ENCODE assay signal across 1 cellular context in the genomic region with DNA sequence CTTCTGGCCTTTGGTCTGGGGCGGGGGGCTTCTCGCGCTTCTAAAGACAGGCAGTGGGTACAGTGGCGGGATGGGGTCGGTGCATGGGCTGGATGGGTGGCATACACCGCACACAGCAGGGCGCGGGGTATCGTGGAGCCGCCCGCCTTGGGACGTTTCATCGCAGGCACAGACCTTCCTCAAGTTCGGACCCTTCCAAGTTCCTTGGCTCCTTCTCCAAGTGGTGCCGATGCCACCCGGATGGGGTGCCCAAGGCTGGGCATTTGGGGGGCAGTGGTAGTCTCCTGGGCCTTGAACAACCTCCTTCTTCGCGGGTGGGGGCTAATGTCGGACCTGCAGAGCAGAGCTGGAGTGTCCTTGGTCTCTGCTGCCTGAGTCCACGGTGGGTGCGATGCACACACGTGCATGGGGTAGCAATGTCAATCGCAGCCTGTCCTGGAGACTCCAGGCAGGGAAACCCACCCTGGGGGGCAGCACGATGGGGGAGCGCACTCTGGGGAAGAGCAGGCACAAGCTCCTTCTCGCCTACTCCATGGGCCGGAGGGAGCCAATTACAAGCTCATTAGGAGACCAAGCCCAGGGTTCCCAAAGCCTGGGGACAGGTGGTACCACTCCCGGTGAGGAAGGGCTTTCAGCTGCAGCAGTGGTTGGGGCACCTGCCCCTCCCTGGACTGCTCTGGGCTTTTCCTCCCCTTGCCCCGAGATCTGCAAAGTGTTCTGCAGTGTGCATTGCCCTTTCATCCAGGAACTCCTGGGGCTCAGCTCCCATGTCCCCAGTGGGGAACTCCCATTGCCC.
TF ChIP-seq lines count a peak whose summit lies in the region.

No MANE protein-coding gene starts in this region.

TF ChIP-seq in HepG2, 621 proteins besides CTCF, POLR2A, EP300 and RAD21 (continued from another document and continues in another):
- TF ChIP-seq ZBTB7A (CRISPR knock-in tag; IDR thresholded peaks at IDR 0.05), result 0 out of 2 replicates have a peak, but pooled peaks have one; percentile 25
- TF ChIP-seq CBX1 (IDR thresholded peaks at IDR 0.05; ENCODE audit: low read depth), result no peak
- no peak for TF ChIP-seq ELF4 (CRISPR knock-in tag; IDR thresholded peaks at IDR 0.05; ENCODE audit: borderline replicate concordance)
- TF ChIP-seq XRCC5 (optimal IDR thresholded peaks at IDR 0.05; ENCODE audit: low read length), result no peak
- no peak for TF ChIP-seq PHF5A (CRISPR knock-in tag; IDR thresholded peaks at IDR 0.05; ENCODE audit: low read depth, unreplicated experiment)
- no peak for TF ChIP-seq ZMYM3 (CRISPR knock-in tag; IDR thresholded peaks at IDR 0.05)
- peak; percentile 5; the same call in 1 of the 2 replicates for TF ChIP-seq ISL2 (CRISPR knock-in tag; IDR thresholded peaks at IDR 0.05)
- peak; percentile 75; the same call in 1 of the 2 replicates for TF ChIP-seq ZNF839 (CRISPR knock-in tag; IDR thresholded peaks at IDR 0.05; ENCODE audit: borderline replicate concordance)
- TF ChIP-seq TGIF2 (CRISPR knock-in tag; IDR thresholded peaks at IDR 0.05), result no peak
- TF ChIP-seq, protein P1, sequence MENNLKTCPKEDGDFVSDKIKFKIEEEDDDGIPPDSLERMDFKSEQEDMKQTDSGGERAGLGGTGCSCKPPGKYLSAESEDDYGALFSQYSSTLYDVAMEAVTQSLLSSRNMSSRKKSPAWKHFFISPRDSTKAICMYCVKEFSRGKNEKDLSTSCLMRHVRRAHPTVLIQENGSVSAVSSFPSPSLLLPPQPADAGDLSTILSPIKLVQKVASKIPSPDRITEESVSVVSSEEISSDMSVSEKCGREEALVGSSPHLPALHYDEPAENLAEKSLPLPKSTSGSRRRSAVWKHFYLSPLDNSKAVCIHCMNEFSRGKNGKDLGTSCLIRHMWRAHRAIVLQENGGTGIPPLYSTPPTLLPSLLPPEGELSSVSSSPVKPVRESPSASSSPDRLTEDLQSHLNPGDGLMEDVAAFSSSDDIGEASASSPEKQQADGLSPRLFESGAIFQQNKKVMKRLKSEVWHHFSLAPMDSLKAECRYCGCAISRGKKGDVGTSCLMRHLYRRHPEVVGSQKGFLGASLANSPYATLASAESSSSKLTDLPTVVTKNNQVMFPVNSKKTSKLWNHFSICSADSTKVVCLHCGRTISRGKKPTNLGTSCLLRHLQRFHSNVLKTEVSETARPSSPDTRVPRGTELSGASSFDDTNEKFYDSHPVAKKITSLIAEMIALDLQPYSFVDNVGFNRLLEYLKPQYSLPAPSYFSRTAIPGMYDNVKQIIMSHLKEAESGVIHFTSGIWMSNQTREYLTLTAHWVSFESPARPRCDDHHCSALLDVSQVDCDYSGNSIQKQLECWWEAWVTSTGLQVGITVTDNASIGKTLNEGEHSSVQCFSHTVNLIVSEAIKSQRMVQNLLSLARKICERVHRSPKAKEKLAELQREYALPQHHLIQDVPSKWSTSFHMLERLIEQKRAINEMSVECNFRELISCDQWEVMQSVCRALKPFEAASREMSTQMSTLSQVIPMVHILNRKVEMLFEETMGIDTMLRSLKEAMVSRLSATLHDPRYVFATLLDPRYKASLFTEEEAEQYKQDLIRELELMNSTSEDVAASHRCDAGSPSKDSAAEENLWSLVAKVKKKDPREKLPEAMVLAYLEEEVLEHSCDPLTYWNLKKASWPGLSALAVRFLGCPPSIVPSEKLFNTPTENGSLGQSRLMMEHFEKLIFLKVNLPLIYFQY (CRISPR knock-in tag; IDR thresholded peaks at IDR 0.05; ENCODE audit: borderline replicate concordance), result no peak
- TF ChIP-seq FOXC1 (CRISPR knock-in tag; IDR thresholded peaks at IDR 0.05; ENCODE audit: borderline replicate concordance), result peak; percentile 33; the same call in 1 of the 2 replicates
- TF ChIP-seq ZNF121 (CRISPR knock-in tag; IDR thresholded peaks at IDR 0.05), result no peak
- no peak for TF ChIP-seq NAIF1 (CRISPR knock-in tag; IDR thresholded peaks at IDR 0.05; ENCODE audit: borderline replicate concordance)
- TF ChIP-seq RFXAP (CRISPR knock-in tag; IDR thresholded peaks at IDR 0.05; ENCODE audit: borderline replicate concordance), result peak; percentile 55; the same call in 1 of the 2 replicates
- TF ChIP-seq PLRG1 (conservative IDR thresholded peaks at IDR 0.05), result no peak
- TF ChIP-seq BRD4 (CRISPR knock-in tag; IDR thresholded peaks at IDR 0.05), result peak; percentile 44
- no peak for TF ChIP-seq SMARCE1 (IDR thresholded peaks at IDR 0.05; ENCODE audit: borderline replicate concordance)
- TF ChIP-seq ERF (CRISPR knock-in tag; IDR thresholded peaks at IDR 0.05), result no peak
- no peak for TF ChIP-seq TRIM24 (CRISPR knock-in tag; IDR thresholded peaks at IDR 0.05)
- TF ChIP-seq ZNF800 (CRISPR knock-in tag; IDR thresholded peaks at IDR 0.05), result no peak
- TF ChIP-seq ZBTB20 (CRISPR knock-in tag; IDR thresholded peaks at IDR 0.05; ENCODE audit: borderline replicate concordance, low read depth), result 0 out of 2 replicates have a peak, but pooled peaks have one; percentile 17
- TF ChIP-seq, protein P2, sequence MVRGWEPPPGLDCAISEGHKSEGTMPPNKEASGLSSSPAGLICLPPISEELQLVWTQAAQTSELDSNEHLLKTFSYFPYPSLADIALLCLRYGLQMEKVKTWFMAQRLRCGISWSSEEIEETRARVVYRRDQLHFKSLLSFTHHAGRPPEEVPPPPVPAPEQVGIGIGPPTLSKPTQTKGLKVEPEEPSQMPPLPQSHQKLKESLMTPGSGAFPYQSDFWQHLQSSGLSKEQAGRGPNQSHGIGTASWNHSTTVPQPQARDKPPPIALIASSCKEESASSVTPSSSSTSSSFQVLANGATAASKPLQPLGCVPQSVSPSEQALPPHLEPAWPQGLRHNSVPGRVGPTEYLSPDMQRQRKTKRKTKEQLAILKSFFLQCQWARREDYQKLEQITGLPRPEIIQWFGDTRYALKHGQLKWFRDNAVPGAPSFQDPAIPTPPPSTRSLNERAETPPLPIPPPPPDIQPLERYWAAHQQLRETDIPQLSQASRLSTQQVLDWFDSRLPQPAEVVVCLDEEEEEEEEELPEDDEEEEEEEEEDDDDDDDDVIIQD (CRISPR knock-in tag; IDR thresholded peaks at IDR 0.05; ENCODE audit: low read depth), result no peak
- no peak for TF ChIP-seq ARNT (IDR thresholded peaks at IDR 0.05)
- no peak for TF ChIP-seq ZNF10 (CRISPR knock-in tag; IDR thresholded peaks at IDR 0.05; ENCODE audit: borderline replicate concordance, low read depth)
- no peak for TF ChIP-seq ZNF235 (CRISPR knock-in tag; IDR thresholded peaks at IDR 0.05; ENCODE audit: borderline replicate concordance)
- TF ChIP-seq ZFP1 (CRISPR knock-in tag; IDR thresholded peaks at IDR 0.05), result no peak
- peak; percentile 19; the same call in 1 of the 2 replicates for TF ChIP-seq MTA1 (CRISPR knock-in tag; IDR thresholded peaks at IDR 0.05; ENCODE audit: borderline replicate concordance)
- no peak for TF ChIP-seq ZNF572 (CRISPR knock-in tag; IDR thresholded peaks at IDR 0.05)
- TF ChIP-seq KLF12 (CRISPR knock-in tag; IDR thresholded peaks at IDR 0.05; ENCODE audit: borderline replicate concordance), result no peak; the same call in 1 of the 2 replicates
- TF ChIP-seq LRRFIP1 (CRISPR knock-in tag; conservative IDR thresholded peaks at IDR 0.05), result no peak
- peak; percentile 87 for TF ChIP-seq AGO2 (optimal IDR thresholded peaks at IDR 0.05; ENCODE audit: low read depth, low read length)
- no peak for TF ChIP-seq SYNCRIP (IDR thresholded peaks at IDR 0.05; ENCODE audit: insufficient read depth, low read depth, low read length)
- TF ChIP-seq ZBTB33 (CRISPR knock-in tag; IDR thresholded peaks at IDR 0.05), result peak; percentile 57
- peak; percentile 24; the same call in 1 of the 2 replicates for TF ChIP-seq TIGD3 (CRISPR knock-in tag; IDR thresholded peaks at IDR 0.05; ENCODE audit: borderline replicate concordance)
- TF ChIP-seq ZNF672 (CRISPR knock-in tag; IDR thresholded peaks at IDR 0.05), result no peak
- no peak for TF ChIP-seq MTA3 (CRISPR knock-in tag; IDR thresholded peaks at IDR 0.05)
- TF ChIP-seq, protein P3, sequence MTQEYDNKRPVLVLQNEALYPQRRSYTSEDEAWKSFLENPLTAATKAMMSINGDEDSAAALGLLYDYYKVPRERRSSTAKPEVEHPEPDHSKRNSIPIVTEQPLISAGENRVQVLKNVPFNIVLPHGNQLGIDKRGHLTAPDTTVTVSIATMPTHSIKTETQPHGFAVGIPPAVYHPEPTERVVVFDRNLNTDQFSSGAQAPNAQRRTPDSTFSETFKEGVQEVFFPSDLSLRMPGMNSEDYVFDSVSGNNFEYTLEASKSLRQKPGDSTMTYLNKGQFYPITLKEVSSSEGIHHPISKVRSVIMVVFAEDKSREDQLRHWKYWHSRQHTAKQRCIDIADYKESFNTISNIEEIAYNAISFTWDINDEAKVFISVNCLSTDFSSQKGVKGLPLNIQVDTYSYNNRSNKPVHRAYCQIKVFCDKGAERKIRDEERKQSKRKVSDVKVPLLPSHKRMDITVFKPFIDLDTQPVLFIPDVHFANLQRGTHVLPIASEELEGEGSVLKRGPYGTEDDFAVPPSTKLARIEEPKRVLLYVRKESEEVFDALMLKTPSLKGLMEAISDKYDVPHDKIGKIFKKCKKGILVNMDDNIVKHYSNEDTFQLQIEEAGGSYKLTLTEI (CRISPR knock-in tag; conservative IDR thresholded peaks at IDR 0.05), result no peak
- no peak for TF ChIP-seq NFKBIZ (CRISPR knock-in tag; IDR thresholded peaks at IDR 0.05)
- TF ChIP-seq NBN (conservative IDR thresholded peaks at IDR 0.05), result no peak
- no peak for TF ChIP-seq EZH2 (conservative IDR thresholded peaks at IDR 0.05; ENCODE audit: low read depth, low read length)
- TF ChIP-seq ATF7 (IDR thresholded peaks at IDR 0.05), result no peak
- TF ChIP-seq ATF7 (CRISPR knock-in tag; IDR thresholded peaks at IDR 0.05), result no peak
- no peak; the same call in 1 of the 2 replicates for TF ChIP-seq MED1 (CRISPR knock-in tag; IDR thresholded peaks at IDR 0.05)
- TF ChIP-seq NFATC3 (CRISPR knock-in tag; IDR thresholded peaks at IDR 0.05), result peak; percentile 90; the same call in 1 of the 2 replicates
- peak; percentile 92 for TF ChIP-seq GLI4 (CRISPR knock-in tag; IDR thresholded peaks at IDR 0.05; ENCODE audit: borderline replicate concordance)
- no peak for TF ChIP-seq EHMT2 (IDR thresholded peaks at IDR 0.05; ENCODE audit: borderline replicate concordance, low read depth, low read length)
- TF ChIP-seq ZNF598 (CRISPR knock-in tag; IDR thresholded peaks at IDR 0.05; ENCODE audit: borderline replicate concordance), result peak; percentile 76; the same call in 1 of the 2 replicates
- TF ChIP-seq ZIK1 (CRISPR knock-in tag; IDR thresholded peaks at IDR 0.05; ENCODE audit: borderline replicate concordance, low read depth), result no peak
- TF ChIP-seq ATM (IDR thresholded peaks at IDR 0.05; ENCODE audit: borderline replicate concordance), result no peak
- TF ChIP-seq SNRNP70 (IDR thresholded peaks at IDR 0.05; ENCODE audit: low read depth, low read length), result no peak
